In genomic region chr9:137265496-137266161, GRCh38 we compare ENCODE assay signal across 26 cellular contexts. TPM values are rescaled to one million over a fixed set of nuclear protein-coding genes. Genes with fewer than 3 reads are reported as not detected.
DNase-seq lines count a peak whose midpoint lies in the region; ATAC-seq and TF ChIP-seq lines count a peak whose summit lies in the region.
"Had no signal": no experiment of that assay in that cellular context is flagged by ENCODE, and none has a peak within 500 bp of the region (broad histone marks: within the 10 kb centered on the region; RNA-seq: fewer than 3 reads in every experiment).

No MANE protein-coding gene starts in this region.

- no peak overlapping the region for H2AFZ ChIP-seq in neuronal stem cell (ENCODE audit: low read length)

- no peak overlapping the region for H2BK12ac ChIP-seq in neuronal stem cell (ENCODE audit: low read length)

- H2BK15ac ChIP-seq in neuronal stem cell (ENCODE audit: low read length), result no peak overlapping the region

- no peak overlapping the region for H4K91ac ChIP-seq in neuronal stem cell (ENCODE audit: low read depth, low read length, poor library complexity)

- peaks cover 5% of the 10 kb centered on the region for H3K79me1 ChIP-seq in neuronal stem cell (ENCODE audit: low read depth, low read length)

- H3K4me3 Mint-ChIP-seq in endodermal cell, result no peak overlapping the region
- H3K4me3 Mint-ChIP-seq: CD8-positive, alpha-beta memory T cell; HFFc6; IgD-negative memory B cell had no signal

- no peaks in the 10 kb centered on the region for H3K9me3 Mint-ChIP-seq in endodermal cell
- H3K9me3 Mint-ChIP-seq: CD8-positive, alpha-beta memory T cell; HFFc6; IgD-negative memory B cell had no signal

- H3K27ac Mint-ChIP-seq in endodermal cell, result no peak overlapping the region
- H3K27ac Mint-ChIP-seq: CD8-positive, alpha-beta memory T cell; HFFc6 had no signal

- 92 to 93% methylated on average over 22 to 29 of the region's 29 CpGs for WGBS in endodermal cell (ENCODE audit: insufficient coverage in 1 of 2, insufficient read length in 1 of 2), 2 experiments
- WGBS in neuronal stem cell (ENCODE audit: extremely low coverage in 2 of 2, insufficient read length in 2 of 2, insufficient replicate concordance in 1 of 2), 2 donors, result no CpG with 5 or more reads among the region's 29 CpGs

- peak overlapping the region; percentile 66 for H2BK5ac ChIP-seq in neuronal stem cell (ENCODE audit: low read length)

- intact Hi-C loops in upper lobe of right lung (cut with DNase I), result no loop called here

- H3K27ac ChIP-seq in HEK293 (ENCODE audit: extremely low read depth, low read depth, low read length), result no peak overlapping the region
- no peak overlapping the region for H3K27ac ChIP-seq in endodermal cell (ENCODE audit: low read depth, low read length)
- no peak overlapping the region for H3K27ac ChIP-seq in neuronal stem cell (replicated peaks; ENCODE audit: low read length)
- H3K27ac ChIP-seq in upper lobe of right lung, result no peak overlapping the region

- TF ChIP-seq CTCF in HEK293 (tag by site-specific recombination; IDR thresholded peaks at IDR 0.05) (no peak), endodermal cell (conservative IDR thresholded peaks at IDR 0.05) (no peak), upper lobe of right lung (IDR thresholded peaks at IDR 0.05) (no peak)

- H3K4me3 ChIP-seq in HEK293 (ENCODE audit: low read depth, low read length) (no peak overlapping the region), endodermal cell (ENCODE audit: low read length) (no peak overlapping the region), neuronal stem cell (ENCODE audit: low read length in 2 of 2) (no peak overlapping the region), upper lobe of right lung (no peak overlapping the region)

- H3K14ac ChIP-seq in neuronal stem cell (ENCODE audit: low read length), result no peak overlapping the region

- H3K4me1 Mint-ChIP-seq in endodermal cell, result no peaks in the 10 kb centered on the region

- no peak overlapping the region for H3K4me2 ChIP-seq in neuronal stem cell (ENCODE audit: insufficient read depth, low read length, poor library complexity, severe bottlenecking)

- H4K8ac ChIP-seq in neuronal stem cell (ENCODE audit: low read depth, low read length), result peak overlapping the region; percentile 43

- no peak overlapping the region for H3K18ac ChIP-seq in neuronal stem cell (ENCODE audit: low read length)

- H3K9ac ChIP-seq in endodermal cell (ENCODE audit: extremely low read depth, low read length, poor library complexity, severe bottlenecking) (no peak overlapping the region), neuronal stem cell (ENCODE audit: low read depth, low read length, poor library complexity) (no peak overlapping the region)

- DNase-seq in endodermal cell (peak; percentile 40), neuronal stem cell (ENCODE audit: low spot score) (no peak), upper lobe of right lung (peak; percentile 52), kidney tubule cell (ENCODE audit: low spot score) (no peak)
- no peak for DNase-seq in activated CD4-positive, CD25-positive, alpha-beta regulatory T cell (lab: John Stamatoyannopoulos, UW)
- DNase-seq: ACHN; C1 segment of cervical spinal cord; Calu3; CD8-positive, alpha-beta memory T cell; EL; GF-D8; HFFc6; Karpas-422; MV-4-11; NCI-H1105 treated with DMSO at 0.1 percent for 48 hours; NCI-H2029 treated with DMSO at 0.1 percent for 48 hours; NCI-H345; NCI-H524 treated with DMSO at 0.1 percent for 48 hours; OCI-M1; Right ventricle myocardium superior had no signal

- H3K27me3 ChIP-seq in endodermal cell (ENCODE audit: control insufficient read depth, insufficient read depth, low read length, poor library complexity, severe bottlenecking), result no peaks in the 10 kb centered on the region
- H3K27me3 ChIP-seq in neuronal stem cell (ENCODE audit: control insufficient read depth in 3 of 3, insufficient read depth in 3 of 3, low read depth in 1 of 3, low read length in 3 of 3), result no peaks in the 10 kb centered on the region
- H3K27me3 ChIP-seq in upper lobe of right lung, result no peaks in the 10 kb centered on the region

- POLR2A ChIA-PET in HEK293 (lab: Yijun Ruan, JAX), result interaction anchor here (0.5 to 10.1 kb wide), 2 partner anchors 24 to 136 kb away, joined by 4 to 103 read pairs; partner anchors contain the start of gene TUBB4B

- peaks cover 37% of the 10 kb centered on the region for H3K36me3 Mint-ChIP-seq in endodermal cell (ENCODE audit: low read depth)

- H3K23ac ChIP-seq in neuronal stem cell (ENCODE audit: low read depth, low read length, poor library complexity), result peak overlapping the region; percentile 93

- no peak overlapping the region for H3K4ac ChIP-seq in neuronal stem cell (ENCODE audit: low read length)

- H2AK5ac ChIP-seq in neuronal stem cell (ENCODE audit: low read depth, low read length), result no peak overlapping the region

- ATAC-seq in upper lobe of right lung, result no peak
- no peak for ATAC-seq in HG02938 (IDR thresholded peaks at IDR 0.05; ENCODE audit: unreplicated experiment)

- H3K4me1 ChIP-seq in HEK293 (ENCODE audit: control insufficient read depth, insufficient read depth, low read length), result no peaks in the 10 kb centered on the region
- no peaks in the 10 kb centered on the region for H3K4me1 ChIP-seq in endodermal cell (ENCODE audit: control insufficient read depth, insufficient read depth, low read length)
- no peaks in the 10 kb centered on the region for H3K4me1 ChIP-seq in neuronal stem cell (ENCODE audit: control insufficient read depth in 2 of 2, insufficient read depth in 1 of 2, low read depth in 1 of 2, low read length in 2 of 2)
- H3K4me1 ChIP-seq in upper lobe of right lung, result peaks cover 25% of the 10 kb centered on the region

- no peak overlapping the region for H2BK120ac ChIP-seq in neuronal stem cell (ENCODE audit: low read depth, low read length)

- H3K36me3 ChIP-seq in HEK293 (ENCODE audit: control insufficient read depth in 2 of 2, insufficient read depth in 1 of 2, low read length in 2 of 2) (peaks cover 0 to 53% of the 10 kb centered on the region in 2 experiments; a peak in 2 of 3 replicates), endodermal cell (ENCODE audit: control insufficient read depth, insufficient read depth, low read length) (peaks cover 47% of the 10 kb centered on the region), neuronal stem cell (replicated peaks in 1 of 2; ENCODE audit: control insufficient read depth in 2 of 2, insufficient read depth in 2 of 2, low read length in 2 of 2) (peaks cover 35 to 78% of the 10 kb centered on the region in 2 donors), upper lobe of right lung (peaks cover 38% of the 10 kb centered on the region)

- no peaks in the 10 kb centered on the region for H3K9me3 ChIP-seq in HEK293 (ENCODE audit: control insufficient read depth, insufficient read depth, low read depth, low read length)
- H3K9me3 ChIP-seq in endodermal cell (ENCODE audit: control insufficient read depth, low read length), result no peaks in the 10 kb centered on the region
- no peaks in the 10 kb centered on the region for H3K9me3 ChIP-seq in neuronal stem cell (replicated peaks in 1 of 2; ENCODE audit: control insufficient read depth in 2 of 2, insufficient read depth in 1 of 2, low read depth in 1 of 2, low read length in 2 of 2)
- no peaks in the 10 kb centered on the region for H3K9me3 ChIP-seq in upper lobe of right lung

- CTCF ChIA-PET in HEK293 (lab: Yijun Ruan, JAX), result interaction anchor here (0.5 to 2.2 kb wide), 9 partner anchors 9 to 1785 kb away, joined by 3 to 17 read pairs (median 5); a partner anchor contains a TSS

- H3K27me3 Mint-ChIP-seq in endodermal cell (ENCODE audit: insufficient read depth), result no peaks in the 10 kb centered on the region
- H3K27me3 Mint-ChIP-seq: CD8-positive, alpha-beta memory T cell; IgD-negative memory B cell had no signal

TF ChIP-seq in HEK293, 187 proteins besides CTCF, POLR2A, EP300 and RAD21:
- TF ChIP-seq, protein P1, sequence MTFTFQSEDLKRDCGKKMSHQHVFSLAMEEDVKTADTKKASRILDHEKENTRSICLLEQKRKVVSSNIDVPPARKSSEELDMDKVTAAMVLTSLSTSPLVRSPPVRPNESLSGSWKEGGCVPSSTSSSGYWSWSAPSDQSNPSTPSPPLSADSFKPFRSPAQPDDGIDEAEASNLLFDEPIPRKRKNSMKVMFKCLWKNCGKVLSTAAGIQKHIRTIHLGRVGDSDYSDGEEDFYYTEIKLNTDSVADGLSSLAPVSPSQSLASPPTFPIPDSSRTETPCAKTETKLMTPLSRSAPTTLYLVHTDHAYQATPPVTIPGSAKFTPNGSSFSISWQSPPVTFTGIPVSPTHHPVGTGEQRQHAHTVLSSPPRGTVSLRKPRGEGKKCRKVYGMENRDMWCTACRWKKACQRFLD (tag by site-specific recombination; IDR thresholded peaks at IDR 0.05), result no peak
- no peak for TF ChIP-seq ZNF530 (tag by site-specific recombination; IDR thresholded peaks at IDR 0.05; ENCODE audit: low read depth)
- TF ChIP-seq ZSCAN30 (tag by site-specific recombination; IDR thresholded peaks at IDR 0.05), result no peak
- no peak for TF ChIP-seq ZNF610 (tag by site-specific recombination; IDR thresholded peaks at IDR 0.05; ENCODE audit: borderline replicate concordance)
- TF ChIP-seq ZFP3 (tag by site-specific recombination; IDR thresholded peaks at IDR 0.05; ENCODE audit: low read depth), result no peak
- TF ChIP-seq ZNF175 (tag by site-specific recombination; IDR thresholded peaks at IDR 0.05), result 0 out of 2 replicates have a peak, but pooled peaks have one; percentile 8

RNA-seq across cellular contexts. Expression of gene NELFB, which starts 10.5 kb away (rescaled TPM):
- total RNA-seq in endodermal cell, result 10 to 100 TPM; 73.3 to 86.6 TPM
- polyA plus RNA-seq in endodermal cell (2013, experiment 1 of 2), result 56.8 TPM
- polyA plus RNA-seq in endodermal cell (2013, experiment 2 of 2), result 55.1 TPM
- 45.7 TPM for polyA plus RNA-seq in neuronal stem cell (2013, experiment 1 of 2)
- 46.2 TPM for polyA plus RNA-seq in neuronal stem cell (2013, experiment 2 of 2)
- 47.2 TPM for total RNA-seq in upper lobe of right lung

RNA-seq across cellular contexts. Expression of gene TOR4A, which starts 11.9 kb away (rescaled TPM):
- total RNA-seq in endodermal cell, result 10 to 100 TPM; 14.2 to 18.9 TPM
- polyA plus RNA-seq in endodermal cell (2013, experiment 1 of 2), result 4.6 TPM
- 5.1 TPM for polyA plus RNA-seq in endodermal cell (2013, experiment 2 of 2)
- polyA plus RNA-seq in neuronal stem cell (2013, experiment 1 of 2), result 3.1 TPM
- polyA plus RNA-seq in neuronal stem cell (2013, experiment 2 of 2), result 3.0 TPM
- 27.4 TPM for total RNA-seq in upper lobe of right lung

RNA-seq across cellular contexts. Expression of gene STPG3, which starts 14.5 kb away (rescaled TPM):
- total RNA-seq in endodermal cell, result not detected
- polyA plus RNA-seq in endodermal cell (2013, experiment 1 of 2), result not detected
- polyA plus RNA-seq in endodermal cell (2013, experiment 2 of 2), result not detected
- 0.07 TPM for polyA plus RNA-seq in neuronal stem cell (2013, experiment 1 of 2)
- not detected for polyA plus RNA-seq in neuronal stem cell (2013, experiment 2 of 2)
- not detected for total RNA-seq in upper lobe of right lung
- total RNA-seq: Calu3, H7, HFFc6, M059J, SK-MEL-5 had no signal
- polyA plus RNA-seq: CD8-positive, alpha-beta memory T cell; IgD-negative memory B cell had no signal

RNA-seq across cellular contexts. Expression of gene TUBB4B, which starts 24.5 kb away (rescaled TPM):
- total RNA-seq in endodermal cell (100 to 1,000 TPM; 328 to 415 TPM), upper lobe of right lung (191 TPM)
- 395 TPM for polyA plus RNA-seq in endodermal cell (2013, experiment 1 of 2)
- 425 TPM for polyA plus RNA-seq in endodermal cell (2013, experiment 2 of 2)
- 358 TPM for polyA plus RNA-seq in neuronal stem cell (2013, experiment 1 of 2)
- polyA plus RNA-seq in neuronal stem cell (2013, experiment 2 of 2), result 354 TPM

RNA-seq across cellular contexts. Expression of gene SLC34A3, which starts 34.9 kb away (rescaled TPM):
- total RNA-seq in endodermal cell (under 1 TPM in 1 of 2 donors, not detected in 1; 0.15 TPM), upper lobe of right lung (0.23 TPM)
- not detected for polyA plus RNA-seq in endodermal cell (2013, experiment 1 of 2)
- 0.12 TPM for polyA plus RNA-seq in endodermal cell (2013, experiment 2 of 2)
- polyA plus RNA-seq in neuronal stem cell (2013, experiment 1 of 2), result not detected
- polyA plus RNA-seq in neuronal stem cell (2013, experiment 2 of 2), result not detected
- total RNA-seq: CD8-positive, alpha-beta memory T cell; HFFc6; Right ventricle myocardium superior; SK-MEL-5 had no signal
- polyA plus RNA-seq: CD8-positive, alpha-beta memory T cell; IgD-negative memory B cell had no signal

Comparison
In these comparisons a context has a peak if more than half of its experiments do, and no peak if none do; other contexts are left out.
1. DNase-seq: peak in endodermal cell (single experiment) and upper lobe of right lung (single experiment); none in neuronal stem cell (single experiment), kidney tubule cell (single experiment) and activated CD4-positive, CD25-positive, alpha-beta regulatory T cell (0 of 4).